15 cellular contexts compared by ENCODE assay signal in the genomic region with DNA sequence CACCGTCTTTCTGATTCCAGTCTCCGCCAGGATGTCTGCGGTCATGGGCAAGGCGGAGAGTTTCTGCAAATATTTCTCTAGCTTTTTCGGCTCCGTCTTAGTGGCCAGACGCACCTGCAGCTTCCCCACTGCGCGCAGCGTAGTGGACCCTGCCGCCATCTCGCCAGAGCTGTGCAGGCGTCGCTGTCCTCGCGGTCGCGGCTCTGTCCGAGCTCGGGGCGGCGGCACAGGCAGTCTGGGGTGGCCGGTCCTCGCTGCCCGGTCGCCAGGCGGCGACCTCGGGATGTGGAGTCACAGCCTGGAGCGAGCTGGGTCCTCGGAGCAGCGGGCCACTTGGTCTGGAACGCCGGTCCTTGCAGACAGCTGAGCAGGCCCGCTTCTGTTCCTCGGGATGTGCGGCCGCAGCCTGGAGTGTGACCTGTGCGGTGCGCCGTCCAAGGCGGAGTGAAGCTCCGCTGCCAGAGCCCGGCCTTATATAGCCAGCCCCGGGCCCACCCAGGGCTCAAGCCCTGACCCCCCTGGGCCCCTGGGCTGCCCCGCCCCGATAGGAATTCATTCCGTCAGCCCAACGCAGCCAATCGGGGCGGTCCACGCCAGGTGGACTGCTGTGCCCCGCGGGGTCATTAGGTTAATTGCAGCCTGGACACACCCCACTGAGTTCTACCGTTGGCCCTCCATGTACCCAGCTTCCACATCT. TPM values are rescaled to one million over a fixed set of nuclear protein-coding genes. Genes with fewer than 3 reads are reported as not detected.
"Had no signal": no experiment of that assay in that cellular context is flagged by ENCODE, and none has a peak within 500 bp of the region (broad histone marks: within the 10 kb centered on the region; RNA-seq: fewer than 3 reads in every experiment).

No MANE protein-coding gene starts in this region.

RNA-seq across cellular contexts. Expression of gene ELOA2, which starts 11.5 kb away (rescaled TPM):
- total RNA-seq: activated B cell treated with CpG ODN at 0.5 μM for 24 hours; activated CD8-positive, alpha-beta T cell treated with anti-CD3 and anti-CD28 coated beads for 36 hours; activated T-cell treated with anti-CD3 and anti-CD28 coated beads, Interleukin-2, amount 50 U/mL, for 4 hours; activated T-helper 2 cell treated with anti-CD3 and anti-CD28 coated beads, Interferon-gamma antibody, Interleukin-2, Interleukin-4, amounts not matched to agents 10 μg/mL and 5 μg/mL and 100 μg/mL, durations not matched to agents 14 hours and 24 hours and 36 hours; body of pancreas; dermis blood vessel endothelial cell; frontal cortex; mammary epithelial cell; occipital lobe; SJSA1; suprapubic skin; T-helper 2 cell treated with Interferon-gamma antibody and Interleukin-4, amounts not matched to agents 100 ng/mL and 5 ng/mL, for 36 hours; urinary bladder had no signal
- polyA plus RNA-seq: adipose tissue, keratinocyte, mammary epithelial cell, urinary bladder had no signal
